23 cellular contexts compared by ENCODE assay signal in genomic region chr13:26895808-26896466, GRCh38.
DNase-seq lines count a peak whose midpoint lies in the region; ATAC-seq and TF ChIP-seq lines count a peak whose summit lies in the region.
"Had no signal": no experiment of that assay in that cellular context is flagged by ENCODE, and none has a peak within 500 bp of the region (broad histone marks: within the 10 kb centered on the region; RNA-seq: fewer than 3 reads in every experiment).

No MANE protein-coding gene starts in this region.

- no peak overlapping the region for H2AFZ ChIP-seq in H9 (ENCODE audit: low read length)

- H3K9ac ChIP-seq in H9 (ENCODE audit: extremely low read depth, insufficient read length, low read length) (no peak overlapping the region), mesendoderm (ENCODE audit: low read length) (no peak overlapping the region)

- no peak overlapping the region for H3K18ac ChIP-seq in H9 (ENCODE audit: insufficient read length, low read depth, low read length)
- H3K18ac ChIP-seq in mesendoderm (ENCODE audit: low read length), result no peak overlapping the region

- ATAC-seq in central memory CD8-positive, alpha-beta T cell (replicated peaks; ENCODE audit: extremely low read depth, poor library complexity, severe bottlenecking), result peak; percentile 3
- no peak for ATAC-seq in HG03196 (IDR thresholded peaks at IDR 0.05; ENCODE audit: unreplicated experiment)
- ATAC-seq in activated naive CD8-positive, alpha-beta T cell treated with anti-CD3 and anti-CD28 coated beads, Interleukin-2, amount 50 U/mL, for 24 hours, result no peak
- ATAC-seq: CD8-positive, alpha-beta T cell had no signal

- DNase-seq in H9 (no peak), mesendoderm (peak; percentile 16), ACHN (no peak), SKM-1 (lab: John Stamatoyannopoulos, UW; ENCODE audit: unreplicated experiment) (no peak)
- DNase-seq in central memory CD8-positive, alpha-beta T cell (ENCODE audit: low spot score in 2 of 2), result no peak
- no peak for DNase-seq in activated naive CD8-positive, alpha-beta T cell treated with anti-CD3 and anti-CD28 coated beads, Interleukin-2, amount 50 U/mL, for 24 hours
- DNase-seq: CD8-positive, alpha-beta T cell; DMS 273 treated with DMSO at 0.1 percent for 48 hours; DMS79; GF-D8; KBM-7; NCI-H1048; NCI-H1417; NCI-H1694; NCI-H2029 treated with DMSO at 0.1 percent for 48 hours; NCI-H2227 treated with DMSO at 0.1 percent for 48 hours; NCI-H526 treated with DMSO at 0.1 percent for 48 hours; Right ventricle myocardium superior; RPMI8226 had no signal

- H3K36me3 ChIP-seq in mesendoderm (ENCODE audit: control insufficient read depth, insufficient read depth, low read length), result no peaks in the 10 kb centered on the region
- H3K36me3 ChIP-seq: SJSA1 had no signal

- H3K79me2 ChIP-seq in H9 (ENCODE audit: insufficient read depth, low read length) (no peaks in the 10 kb centered on the region), mesendoderm (ENCODE audit: control insufficient read depth, insufficient read depth, low read length) (no peaks in the 10 kb centered on the region)

- H2BK5ac ChIP-seq in H9 (ENCODE audit: insufficient read length, low read length) (no peak overlapping the region), mesendoderm (ENCODE audit: low read length) (no peak overlapping the region)

- no peak overlapping the region for H3K23ac ChIP-seq in H9 (ENCODE audit: insufficient read length, low read depth, low read length)
- no peak overlapping the region for H3K23ac ChIP-seq in mesendoderm (ENCODE audit: low read length)

- H3T11ph ChIP-seq in H9 (ENCODE audit: low read length), result no peak overlapping the region

- no peaks in the 10 kb centered on the region for H4K20me1 ChIP-seq in H9 (ENCODE audit: control insufficient read depth, insufficient read depth, insufficient read length)

- H4K5ac ChIP-seq in H9 (ENCODE audit: insufficient read length, low read depth, low read length), result no peak overlapping the region
- H4K5ac ChIP-seq in mesendoderm (ENCODE audit: low read length), result no peak overlapping the region

- 0 out of 2 replicates have a peak overlapping the region, but pooled peaks have one; percentile 1 for H3K14ac ChIP-seq in H9 (ENCODE audit: insufficient read depth, low read length)

- no peaks in the 10 kb centered on the region; the same call in 1 of the 2 replicates for H3K27me3 Mint-ChIP-seq in H9 (ENCODE audit: low read depth)
- peaks cover 81% of the 10 kb centered on the region for H3K27me3 Mint-ChIP-seq in central memory CD8-positive, alpha-beta T cell
- peaks cover 19% of the 10 kb centered on the region for H3K27me3 Mint-ChIP-seq in activated naive CD8-positive, alpha-beta T cell treated with anti-CD3 and anti-CD28 coated beads, Interleukin-2, amount 50 U/mL, for 24 hours

- no peak overlapping the region; a peak in 1 of 7 replicates for H3K27ac Mint-ChIP-seq in H9
- H3K27ac Mint-ChIP-seq in central memory CD8-positive, alpha-beta T cell (ENCODE audit: low read depth), result no peak overlapping the region
- no peak overlapping the region for H3K27ac Mint-ChIP-seq in activated naive CD8-positive, alpha-beta T cell treated with anti-CD3 and anti-CD28 coated beads, Interleukin-2, amount 50 U/mL, for 24 hours
- H3K27ac Mint-ChIP-seq: B cell; CD8-positive, alpha-beta T cell had no signal

- no peak overlapping the region for H3K4me3 ChIP-seq in mesendoderm (ENCODE audit: low read length)
- H3K4me3 ChIP-seq: SJSA1 had no signal

- no peak for TF ChIP-seq CTCF in H9 (conservative IDR thresholded peaks at IDR 0.05)

- H3K27me3 ChIP-seq in H9 (ENCODE audit: insufficient read depth, low read length), result no peaks in the 10 kb centered on the region
- H3K27me3 ChIP-seq in mesendoderm (ENCODE audit: insufficient read depth, low read length, poor library complexity), result no peaks in the 10 kb centered on the region
- H3K27me3 ChIP-seq: SJSA1 had no signal

- no peaks in the 10 kb centered on the region for H3K4me1 ChIP-seq in H9 (ENCODE audit: insufficient read depth, low read length)
- peaks cover 5% of the 10 kb centered on the region for H3K4me1 ChIP-seq in mesendoderm (ENCODE audit: control insufficient read depth, low read depth, low read length)
- H3K4me1 ChIP-seq: SJSA1 had no signal

- H4K8ac ChIP-seq in H9 (replicated peaks; ENCODE audit: insufficient read length, low read depth, low read length) (no peak overlapping the region), mesendoderm (ENCODE audit: low read depth, low read length) (no peak overlapping the region)

- in situ Hi-C loops in ACHN (cut with HindIII; ENCODE audit: low pct_ligation_motif_present, low pct_unique_long_range_greater_than_20kb, low sequenced_read_pairs), result no loop called here

- H3K27ac ChIP-seq in H9 (ENCODE audit: insufficient read length, low read depth, low read length) (no peak overlapping the region), mesendoderm (ENCODE audit: low read depth, low read length) (no peak overlapping the region)
- H3K27ac ChIP-seq: C4-2B, SJSA1 had no signal

- H2BK15ac ChIP-seq in H9 (ENCODE audit: low read depth, low read length), result no peak overlapping the region
- H2BK15ac ChIP-seq in mesendoderm (replicated peaks; ENCODE audit: low read depth), result no peak overlapping the region

- no peaks in the 10 kb centered on the region for H3K9me3 ChIP-seq in H9 (ENCODE audit: control insufficient read depth, low read depth, low read length)
- H3K9me3 ChIP-seq: SJSA1 had no signal

- H3K4me3 Mint-ChIP-seq in H9, result no peak overlapping the region
- H3K4me3 Mint-ChIP-seq in central memory CD8-positive, alpha-beta T cell, result no peak overlapping the region
- no peak overlapping the region for H3K4me3 Mint-ChIP-seq in activated naive CD8-positive, alpha-beta T cell treated with anti-CD3 and anti-CD28 coated beads, Interleukin-2, amount 50 U/mL, for 24 hours
- H3K4me3 Mint-ChIP-seq: B cell; CD8-positive, alpha-beta T cell had no signal

- peak overlapping the region; percentile 42 for H2BK12ac ChIP-seq in H9 (ENCODE audit: insufficient read length, low read depth, low read length)

- no CpG with 5 or more reads among the region's 15 CpGs for WGBS in H9 (ENCODE audit: extremely low coverage, insufficient read length, low lambda C conversion rate)
- WGBS in mesendoderm (ENCODE audit: extremely low coverage, insufficient coverage, low lambda C conversion rate), result no CpG with 5 or more reads among the region's 15 CpGs

- peaks cover 34 to 50% of the 10 kb centered on the region in 2 experiments for H3K4me1 Mint-ChIP-seq in H9
- no peaks in the 10 kb centered on the region for H3K4me1 Mint-ChIP-seq in central memory CD8-positive, alpha-beta T cell
- no peaks in the 10 kb centered on the region for H3K4me1 Mint-ChIP-seq in activated naive CD8-positive, alpha-beta T cell treated with anti-CD3 and anti-CD28 coated beads, Interleukin-2, amount 50 U/mL, for 24 hours
- H3K4me1 Mint-ChIP-seq: B cell had no signal

- H3K23me2 ChIP-seq in H9 (ENCODE audit: insufficient read length, low read depth, low read length, poor library complexity, severe bottlenecking), result no peaks in the 10 kb centered on the region

- H3K4me2 ChIP-seq in H9 (ENCODE audit: insufficient read depth, insufficient read length, low read length) (no peak overlapping the region), mesendoderm (ENCODE audit: low read length) (no peak overlapping the region)

- H3K79me1 ChIP-seq in H9 (ENCODE audit: insufficient read depth, low read depth, low read length, poor library complexity, severe bottlenecking) (no peaks in the 10 kb centered on the region), mesendoderm (ENCODE audit: low read length) (no peaks in the 10 kb centered on the region)

- H3K4ac ChIP-seq in H9 (ENCODE audit: low read depth, low read length), result no peak overlapping the region
- H3K4ac ChIP-seq in mesendoderm (ENCODE audit: low read depth, low read length), result no peak overlapping the region

- H2BK120ac ChIP-seq in H9 (ENCODE audit: low read depth, low read length, poor library complexity, severe bottlenecking), result no peak overlapping the region
- no peak overlapping the region for H2BK120ac ChIP-seq in mesendoderm (ENCODE audit: low read depth, low read length)

- H4K91ac ChIP-seq in H9 (ENCODE audit: insufficient read length, low read depth, low read length), result no peak overlapping the region

- H3K36me3 Mint-ChIP-seq in H9 (ENCODE audit: insufficient read depth in 1 of 3, low read depth in 3 of 3), result no peaks in the 10 kb centered on the region
- peaks cover 2% of the 10 kb centered on the region for H3K36me3 Mint-ChIP-seq in central memory CD8-positive, alpha-beta T cell (ENCODE audit: insufficient read depth)
- H3K36me3 Mint-ChIP-seq in activated naive CD8-positive, alpha-beta T cell treated with anti-CD3 and anti-CD28 coated beads, Interleukin-2, amount 50 U/mL, for 24 hours (ENCODE audit: low read depth), result no peaks in the 10 kb centered on the region
- H3K36me3 Mint-ChIP-seq: CD8-positive, alpha-beta T cell had no signal

- H2AK5ac ChIP-seq in H9 (ENCODE audit: insufficient read length, low read length) (no peak overlapping the region), mesendoderm (ENCODE audit: low read length) (no peak overlapping the region)

- no peak overlapping the region for H2BK20ac ChIP-seq in H9 (ENCODE audit: low read depth, low read length, poor library complexity, severe bottlenecking)

- H3K56ac ChIP-seq in H9 (ENCODE audit: insufficient read length, low read depth, low read length) (no peak overlapping the region), mesendoderm (ENCODE audit: low read length) (peak overlapping the region; percentile 62)

- no peaks in the 10 kb centered on the region for H3K9me3 Mint-ChIP-seq in H9
- no peaks in the 10 kb centered on the region for H3K9me3 Mint-ChIP-seq in central memory CD8-positive, alpha-beta T cell
- no peaks in the 10 kb centered on the region for H3K9me3 Mint-ChIP-seq in activated naive CD8-positive, alpha-beta T cell treated with anti-CD3 and anti-CD28 coated beads, Interleukin-2, amount 50 U/mL, for 24 hours
- H3K9me3 Mint-ChIP-seq: CD8-positive, alpha-beta T cell had no signal
